17 cellular contexts compared by ENCODE assay signal in genomic region chr1:4467241-4467640, GRCh38.
DNase-seq lines count a peak whose midpoint lies in the region; ATAC-seq and TF ChIP-seq lines count a peak whose summit lies in the region.
"Had no signal": no experiment of that assay in that cellular context is flagged by ENCODE, and none has a peak within 500 bp of the region (broad histone marks: within the 10 kb centered on the region; RNA-seq: fewer than 3 reads in every experiment).

No MANE protein-coding gene starts in this region.

- DNase-seq in CD14-positive monocyte (ENCODE audit: low spot score) (peak; percentile 18), chondrocyte (ENCODE audit: low spot score) (peak; percentile 59), mesenteric fat pad (ENCODE audit: low spot score) (peak; percentile 88), posterior vena cava (ENCODE audit: low spot score) (peak; percentile 72), NCI-H1436 (lab: John Stamatoyannopoulos, UW) (no peak), cerebellum (ENCODE audit: low spot score) (no peak)
- DNase-seq: 8988T; ACHN; BE2C; C1 segment of cervical spinal cord; Caco-2; Calu3; CD4-positive, alpha-beta T cell; CD8-positive, alpha-beta T cell; DMS79 treated with DMSO at 0.1 percent for 48 hours; GF-D8 had no signal

- intact Hi-C loops in CD14-positive monocyte (cut with micrococcal nuclease) = no loop called here
- intact Hi-C loops in posterior vena cava (cut with DNase I) = no loop called here

- no peaks in the 10 kb centered on the region for H3K4me1 Mint-ChIP-seq in CD14-positive monocyte
- no peaks in the 10 kb centered on the region for H3K4me1 Mint-ChIP-seq in chondrocyte (ENCODE audit: low read depth)

- no peak for ATAC-seq in GM18870 (IDR thresholded peaks at IDR 0.05; ENCODE audit: unreplicated experiment)
- ATAC-seq: CD8-positive, alpha-beta T cell had no signal

- H3K4me3 Mint-ChIP-seq in CD14-positive monocyte (no peak overlapping the region), chondrocyte (ENCODE audit: unreplicated experiment) (no peak overlapping the region)
- H3K4me3 Mint-ChIP-seq: CD4-positive, alpha-beta T cell; CD8-positive, alpha-beta T cell had no signal

- H3K27me3 Mint-ChIP-seq in CD14-positive monocyte (ENCODE audit: low read depth in 3 of 3) (peaks cover 0 to 5% (median 0%) of the 10 kb centered on the region in 3 donors), chondrocyte (ENCODE audit: low read depth) (no peaks in the 10 kb centered on the region)
- H3K27me3 Mint-ChIP-seq: CD4-positive, alpha-beta T cell had no signal

- H3K36me3 Mint-ChIP-seq in CD14-positive monocyte (no peaks in the 10 kb centered on the region), chondrocyte (ENCODE audit: low read depth) (peaks cover under 1% of the 10 kb centered on the region)
- H3K36me3 Mint-ChIP-seq: CD8-positive, alpha-beta T cell had no signal

- H3K27ac Mint-ChIP-seq in CD14-positive monocyte (no peak overlapping the region), chondrocyte (ENCODE audit: unreplicated experiment) (no peak overlapping the region)
- H3K27ac Mint-ChIP-seq: CD4-positive, alpha-beta T cell; CD8-positive, alpha-beta T cell had no signal

- peaks cover 0 to 10% (median 5%) of the 10 kb centered on the region in 7 donors for H3K9me3 Mint-ChIP-seq in CD14-positive monocyte
- peaks cover 37% of the 10 kb centered on the region for H3K9me3 Mint-ChIP-seq in chondrocyte (ENCODE audit: low read depth)
- H3K9me3 Mint-ChIP-seq: CD4-positive, alpha-beta T cell; CD8-positive, alpha-beta T cell had no signal

- no peak for TF ChIP-seq CTCF in CD14-positive monocyte (IDR thresholded peaks at IDR 0.05)
- TF ChIP-seq CTCF in chondrocyte (IDR thresholded peaks at IDR 0.05) = no peak

Comparison
In these comparisons a context has a peak if more than half of its experiments do, and no peak if none do; other contexts are left out.
1. DNase-seq: peak in CD14-positive monocyte (single experiment), chondrocyte (single experiment), mesenteric fat pad (single experiment) and posterior vena cava (single experiment); none in NCI-H1436 (single experiment) and cerebellum (single experiment).